Comparison of ENCODE assay signal across 8 cellular contexts in genomic region chr11:67504950-67505561, GRCh38. TPM values are rescaled to one million over a fixed set of nuclear protein-coding genes. Genes with fewer than 3 reads are reported as not detected.
DNase-seq lines count a peak whose midpoint lies in the region; ATAC-seq, FAIRE-seq and TF ChIP-seq lines count a peak whose summit lies in the region.

Gene PITPNM1, minus strand, starts transcription at chr11:67505363. Its CDS starts 1,183 bp downstream, at chr11:67504180.

- peak within 1 kb of the TSS; percentile 81 to 96 (median 88) for H3K4me3 ChIP-seq in BLaER1 treated with 17β-estradiol and CSF1 and Interleukin-3, amounts not matched to agents 10 nM and 100 nM
- H3K4me3 ChIP-seq in neural progenitor cell (peak within 1 kb of the TSS; percentile 71), thoracic aorta (peak within 1 kb of the TSS; percentile 84)

- H3K27me3 ChIP-seq in BLaER1 treated with 17β-estradiol and CSF1 and Interleukin-3, amounts not matched to agents 10 nM and 100 nM, result peaks cover 0 to 13% (median 9%) of the 10 kb centered on the region in 11 experiments; a peak in 9 of 22 replicates
- H3K27me3 ChIP-seq in foreskin keratinocyte (no peaks in the 10 kb centered on the region), neural progenitor cell (peaks cover 17% of the 10 kb centered on the region), thoracic aorta (replicated peaks; ENCODE audit: insufficient read depth) (no peaks in the 10 kb centered on the region)

- H3K36me3 Mint-ChIP-seq in neural progenitor cell, result peaks cover 10% of the 10 kb centered on the region

- H3K27ac Mint-ChIP-seq in neural progenitor cell, result peak within 1 kb of the TSS; percentile 10

- H3K36me3 ChIP-seq in BLaER1 treated with 17β-estradiol and CSF1 and Interleukin-3, amounts not matched to agents 10 nM and 100 nM, result peaks cover 18 to 36% (median 24%) of the 10 kb centered on the region in 11 experiments
- no peaks in the 10 kb centered on the region for H3K36me3 ChIP-seq in neural progenitor cell
- H3K36me3 ChIP-seq in thoracic aorta, result no peaks in the 10 kb centered on the region

- DNase-seq in HCEC 1CT (peak; percentile 42), RCC 7860 (ENCODE audit: low spot score) (peak; percentile 20), foreskin keratinocyte (peak in 1 of 2 donors; percentile 58), neural progenitor cell (ENCODE audit: low spot score) (peak; percentile 86), thoracic aorta (ENCODE audit: low spot score) (no peak)
- DNase-seq in activated effector memory CD4-positive, alpha-beta T cell treated with anti-CD3 and anti-CD28 coated beads, Interleukin-2, amount 50 U/mL, for 16 hours, result peak; percentile 91

- peak within 1 kb of the TSS; percentile 80 to 91 (median 84) for H3K9ac ChIP-seq in BLaER1 treated with 17β-estradiol and CSF1 and Interleukin-3, amounts not matched to agents 10 nM and 100 nM
- H3K9ac ChIP-seq in neural progenitor cell, result peak within 1 kb of the TSS; percentile 21

- H3F3A ChIP-seq in neural progenitor cell (ENCODE audit: low read depth), result peaks cover 41% of the 10 kb centered on the region

- ATAC-seq in foreskin keratinocyte (no peak), thoracic aorta (ENCODE audit: insufficient number of reproducible peaks, low FRiP score, low read depth) (no peak), GM18861 (IDR thresholded peaks at IDR 0.05; ENCODE audit: unreplicated experiment) (no peak)

- peaks cover 34% of the 10 kb centered on the region for H3K4me1 Mint-ChIP-seq in neural progenitor cell

- peak within 1 kb of the TSS; percentile 62 to 81 (median 71) for H3K27ac ChIP-seq in BLaER1 treated with 17β-estradiol and CSF1 and Interleukin-3, amounts not matched to agents 10 nM and 100 nM
- H3K27ac ChIP-seq in foreskin keratinocyte (peak within 1 kb of the TSS; percentile 30), neural progenitor cell (no peak within 1 kb of the TSS), thoracic aorta (peak within 1 kb of the TSS; percentile 96 to 98)

- FAIRE-seq in RCC 7860 (lab: Jason Lieb, UNC), result no peak

- H3K79me2 ChIP-seq in neural progenitor cell (ENCODE audit: low read depth), result peaks cover 9% of the 10 kb centered on the region

- H3K4me1 ChIP-seq in BLaER1 treated with 17β-estradiol and CSF1 and Interleukin-3, amounts not matched to agents 10 nM and 100 nM, result peaks cover 66 to 74% (median 69%) of the 10 kb centered on the region in 10 experiments
- peaks cover 6% of the 10 kb centered on the region for H3K4me1 ChIP-seq in foreskin keratinocyte
- H3K4me1 ChIP-seq in neural progenitor cell, result peaks cover 23% of the 10 kb centered on the region
- peaks cover 21 to 50% of the 10 kb centered on the region in 2 donors for H3K4me1 ChIP-seq in thoracic aorta (ENCODE audit: control insufficient read depth in 1 of 2, low read depth in 2 of 2)

- peaks cover 0 to 2% (median 0%) of the 10 kb centered on the region in 11 experiments; a peak in 1 of 22 replicates for H3K9me3 ChIP-seq in BLaER1 treated with 17β-estradiol and CSF1 and Interleukin-3, amounts not matched to agents 10 nM and 100 nM (replicated peaks in 1 of 11)
- no peaks in the 10 kb centered on the region for H3K9me3 ChIP-seq in neural progenitor cell (ENCODE audit: low read depth)
- no peaks in the 10 kb centered on the region for H3K9me3 ChIP-seq in thoracic aorta

- TF ChIP-seq CTCF in foreskin keratinocyte (conservative IDR thresholded peaks at IDR 0.05), result no peak
- TF ChIP-seq CTCF in neural progenitor cell (IDR thresholded peaks at IDR 0.05), result no peak
- no peak for TF ChIP-seq CTCF in thoracic aorta (IDR thresholded peaks at IDR 0.05)

- H3K27me3 Mint-ChIP-seq in neural progenitor cell (ENCODE audit: insufficient read depth, low read depth), result peaks cover 7% of the 10 kb centered on the region

- peak within 1 kb of the TSS; percentile 12 for H2AFZ ChIP-seq in neural progenitor cell (replicated peaks)

- H4K20me1 ChIP-seq in BLaER1 treated with 17β-estradiol and CSF1 and Interleukin-3, amounts not matched to agents 10 nM and 100 nM, result peaks cover 26 to 67% (median 47%) of the 10 kb centered on the region in 11 experiments; a peak in 21 of 22 replicates
- peaks cover 51% of the 10 kb centered on the region for H4K20me1 ChIP-seq in neural progenitor cell (ENCODE audit: low read depth)

- peak within 1 kb of the TSS; percentile 91 to 100 (median 99) for H3K4me2 ChIP-seq in BLaER1 treated with 17β-estradiol and CSF1 and Interleukin-3, amounts not matched to agents 10 nM and 100 nM
- peak within 1 kb of the TSS; percentile 89 for H3K4me2 ChIP-seq in neural progenitor cell

- H3K9me3 Mint-ChIP-seq in neural progenitor cell, result no peaks in the 10 kb centered on the region

- peak within 1 kb of the TSS; percentile 94 for H3K4me3 Mint-ChIP-seq in neural progenitor cell

RNA-seq across cellular contexts. Expression of gene PITPNM1, which starts in this region (rescaled TPM):
- 27.7 and 29.0 TPM in 2 replicates for total RNA-seq in foreskin keratinocyte
- polyA plus RNA-seq in foreskin keratinocyte, result 18.0 and 18.9 TPM in 2 replicates
- total RNA-seq in neural progenitor cell (ENCODE audit: low replicate concordance), result 7.7 and 32.8 TPM in 2 replicates
- total RNA-seq in thoracic aorta, result 10 to 100 TPM; 27.1 to 32.5 TPM
